ENCODE assay signal across 8 cellular contexts in genomic region chr6:165850434-165851019, GRCh38.
A peak's percentile ranks its signal among the peaks of the same experiment; 100 is the strongest.
DNase-seq lines count a peak whose midpoint lies in the region; ATAC-seq and TF ChIP-seq lines count a peak whose summit lies in the region.

No MANE protein-coding gene starts in this region.

- TF ChIP-seq CTCF in right atrium auricular region (IDR thresholded peaks at IDR 0.05) = peak; percentile 95 to 98

- H3K27ac ChIP-seq in HUES64 (ENCODE audit: low read depth, low read length) (no peak overlapping the region), right atrium auricular region (no peak overlapping the region)

- DNase-seq in EH (ENCODE audit: low read depth) = peak; percentile 17
- peak; percentile 55 for DNase-seq in adipocyte (ENCODE audit: low read depth)
- DNase-seq in right atrium auricular region (ENCODE audit: low spot score) = peak; percentile 90
- DNase-seq in sciatic nerve (ENCODE audit: low spot score) = peak; percentile 87
- no peak for DNase-seq in GOT3 (lab: John Stamatoyannopoulos, UW)

- peak overlapping the region; percentile 5; the same call in 1 of the 2 replicates for H3K4me3 ChIP-seq in HUES64 (ENCODE audit: low read length)
- H3K4me3 ChIP-seq in adipocyte (ENCODE audit: low read length) = no peak overlapping the region
- peak overlapping the region in 1 of 2 donors; percentile 18 for H3K4me3 ChIP-seq in right atrium auricular region

- intact Hi-C loops in sciatic nerve (cut with DNase I) = no loop called here

- ATAC-seq in GM21423 (IDR thresholded peaks at IDR 0.05; ENCODE audit: unreplicated experiment) (peak; percentile 72), SK-N-SH treated with all-trans-retinoic acid at 6 μM for 48 hours (peak; percentile 57; the same call in 2 of the 3 replicates), sciatic nerve (peak; percentile 81)

- H3K36me3 ChIP-seq in HUES64 (ENCODE audit: insufficient read depth, low read length) (no peaks in the 10 kb centered on the region), adipocyte (ENCODE audit: control insufficient read depth, insufficient read depth, low read length, severe bottlenecking) (no peaks in the 10 kb centered on the region), right atrium auricular region (no peaks in the 10 kb centered on the region)

- H3K27me3 ChIP-seq in HUES64 (ENCODE audit: insufficient read depth, low read length) (peaks cover 59% of the 10 kb centered on the region), adipocyte (replicated peaks; ENCODE audit: control insufficient read depth, insufficient read depth, low read length) (peaks cover 56% of the 10 kb centered on the region), right atrium auricular region (peaks cover 6 to 16% of the 10 kb centered on the region in 2 donors)

- no peaks in the 10 kb centered on the region for H3K9me3 ChIP-seq in HUES64 (ENCODE audit: insufficient read depth, low read depth, low read length)
- no peaks in the 10 kb centered on the region for H3K9me3 ChIP-seq in adipocyte (ENCODE audit: control insufficient read depth, low read length)
- no peaks in the 10 kb centered on the region for H3K9me3 ChIP-seq in right atrium auricular region

- WGBS in HUES64 = 19% methylated on average over 8 of the region's 9 CpGs

- H3K4me1 ChIP-seq in HUES64 (ENCODE audit: insufficient read depth, low read length) = peaks cover 21% of the 10 kb centered on the region
- H3K4me1 ChIP-seq in adipocyte (ENCODE audit: control insufficient read depth, insufficient read depth, low read length) = peaks cover 15% of the 10 kb centered on the region
- peaks cover 0 to 17% of the 10 kb centered on the region in 2 donors for H3K4me1 ChIP-seq in right atrium auricular region

- no peak overlapping the region for H3K9ac ChIP-seq in HUES64 (ENCODE audit: low read depth, low read length)
- H3K9ac ChIP-seq in adipocyte (ENCODE audit: low read length) = no peak overlapping the region

TF ChIP-seq in SK-N-SH treated with all-trans-retinoic acid at 6 μM for 48 hours, 23 proteins besides CTCF, POLR2A, EP300 and RAD21:
- no peak for TF ChIP-seq OSR1 (CRISPR knock-in tag; IDR thresholded peaks at IDR 0.05)
- TF ChIP-seq PATZ1 (CRISPR knock-in tag; IDR thresholded peaks at IDR 0.05; ENCODE audit: borderline replicate concordance) = no peak
- no peak for TF ChIP-seq POU6F1 (CRISPR knock-in tag; IDR thresholded peaks at IDR 0.05; ENCODE audit: borderline replicate concordance, low read depth)
- no peak for TF ChIP-seq ZNF565 (CRISPR knock-in tag; conservative IDR thresholded peaks at IDR 0.05; ENCODE audit: low read depth)
- no peak for TF ChIP-seq RARB (CRISPR knock-in tag; IDR thresholded peaks at IDR 0.05)
- no peak for TF ChIP-seq GLIS3 (CRISPR knock-in tag; IDR thresholded peaks at IDR 0.05)
